In the genomic region with DNA sequence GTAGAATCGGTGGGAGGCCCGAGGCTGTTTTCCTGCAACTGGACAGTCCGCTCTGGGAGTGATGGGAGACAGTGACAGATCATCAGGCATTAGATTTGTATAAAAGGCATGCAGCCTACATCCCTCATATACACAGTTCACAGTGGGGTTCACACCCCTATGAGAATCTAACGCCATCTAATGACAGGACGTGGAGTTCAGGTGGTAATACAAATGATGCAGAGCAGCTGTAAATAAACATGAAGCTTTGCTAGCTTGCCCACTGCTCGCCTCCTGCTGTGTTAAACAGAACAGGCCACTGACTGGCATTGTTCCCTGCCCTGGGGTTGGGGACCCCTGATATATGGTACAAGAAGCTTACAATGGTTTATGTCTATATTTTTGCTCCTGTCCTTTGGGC, we compare ENCODE assay signal across 11 cellular contexts.
DNase-seq lines count a peak whose midpoint lies in the region; ATAC-seq and FAIRE-seq lines count a peak whose summit lies in the region.
"Had no signal": no experiment of that assay in that cellular context is flagged by ENCODE, and none has a peak within 500 bp of the region (broad histone marks: within the 10 kb centered on the region; RNA-seq: fewer than 3 reads in every experiment).

No MANE protein-coding gene starts in this region.

- no peak for ATAC-seq in HG02610 (IDR thresholded peaks at IDR 0.05; ENCODE audit: unreplicated experiment)
- no peak for ATAC-seq in HG03520 (IDR thresholded peaks at IDR 0.05; ENCODE audit: unreplicated experiment)

- FAIRE-seq in urothelium cell line (lab: Jason Lieb, UNC), result no peak
- FAIRE-seq: G401.6 had no signal

- DNase-seq in DMS53 (lab: John Stamatoyannopoulos, UW) (peak; percentile 69), M059J (ENCODE audit: low read depth) (peak; percentile 4), NCI-H69 (lab: John Stamatoyannopoulos, UW) (peak; percentile 77), astrocyte of the hippocampus (ENCODE audit: low read depth, low spot score) (peak; percentile 0), ureter (ENCODE audit: low spot score) (no peak), urothelium cell line (ENCODE audit: low spot score) (no peak)
- DNase-seq: activated CD4-positive, alpha-beta T cell treated with anti-CD3 and anti-CD28 coated beads, Interleukin-2, amount 10 ng/mL, durations not matched to agents 7 days and 5 days; IMR-90 had no signal

Comparison
In these comparisons a context has a peak if more than half of its experiments do, and no peak if none do; other contexts are left out.
1. DNase-seq: peak in DMS53 (single experiment), M059J (single experiment), NCI-H69 (single experiment) and astrocyte of the hippocampus (single experiment); none in ureter (single experiment) and urothelium cell line (single experiment).